ENCODE assay signal across 8 cellular contexts in the genomic region with DNA sequence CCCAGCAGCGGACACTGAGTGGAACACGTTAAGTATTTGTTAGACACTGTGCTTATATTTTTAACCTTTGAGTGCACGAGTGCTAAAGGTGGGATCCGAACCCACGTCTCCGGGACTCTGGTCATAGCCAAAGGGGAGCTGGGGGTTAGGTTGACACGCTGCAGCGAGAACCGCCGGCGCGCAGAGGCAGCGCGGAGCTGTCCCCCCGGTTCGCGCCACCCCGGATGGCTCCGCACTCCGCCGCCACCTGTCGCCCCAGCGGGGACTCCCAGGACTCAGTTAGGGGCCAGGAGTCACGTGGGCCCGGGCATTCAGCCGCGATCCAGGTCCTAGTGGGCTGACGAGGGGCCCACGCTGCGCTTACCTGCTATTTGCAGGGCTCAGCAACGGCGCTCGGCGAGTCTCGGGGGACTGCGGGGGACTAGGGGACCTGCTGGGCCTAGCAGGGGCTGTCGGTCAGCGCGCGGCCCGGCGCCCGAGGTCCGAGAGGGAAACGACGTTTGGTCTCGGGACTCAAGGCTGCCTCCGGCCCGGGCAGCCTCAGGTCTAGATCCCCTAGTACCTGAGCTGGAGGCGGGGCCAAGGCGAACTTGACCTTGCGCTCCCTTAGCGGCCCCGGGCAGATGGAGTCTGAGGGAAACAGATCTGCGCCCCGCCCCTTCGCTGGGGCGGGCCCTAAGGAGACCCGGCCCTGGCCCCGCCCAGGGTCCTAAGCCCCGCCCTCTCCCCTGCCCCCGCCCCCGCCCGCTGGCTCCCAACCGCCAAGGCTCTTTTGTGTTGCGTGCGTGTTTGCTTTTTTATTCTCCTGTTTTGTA. TPM values are rescaled to one million over a fixed set of nuclear protein-coding genes. Genes with fewer than 3 reads are reported as not detected.
DNase-seq lines count a peak whose midpoint lies in the region; ATAC-seq and TF ChIP-seq lines count a peak whose summit lies in the region.

Gene NMNAT3 (minus strand): TSS at position 632 of the 815 bp plus-strand sequence. CDS start 50,248 bp downstream, outside the sequence.

- H3K9me3 ChIP-seq in Loucy (ENCODE audit: insufficient read depth, low read depth, low read length), result no peaks in the 10 kb centered on the region

- H4K20me1 ChIP-seq in Loucy (ENCODE audit: insufficient read depth, low read length, poor library complexity, severe bottlenecking), result no peaks in the 10 kb centered on the region

- H3K27ac ChIP-seq in rectal smooth muscle tissue (ENCODE audit: low read depth, low read length) (peak within 1 kb of the TSS; percentile 58), urinary bladder (ENCODE audit: low read depth) (no peak within 1 kb of the TSS)

- H3K4me1 ChIP-seq in Loucy (ENCODE audit: insufficient read depth, low read length, poor library complexity, severe bottlenecking) (peaks cover 5% of the 10 kb centered on the region), rectal smooth muscle tissue (ENCODE audit: control insufficient read depth, insufficient read depth, low read length) (peaks cover 6% of the 10 kb centered on the region), urinary bladder (ENCODE audit: insufficient read depth) (no peaks in the 10 kb centered on the region)

- no peaks in the 10 kb centered on the region for H3K36me3 ChIP-seq in Loucy (ENCODE audit: insufficient read depth, low read length)
- no peaks in the 10 kb centered on the region for H3K36me3 ChIP-seq in rectal smooth muscle tissue (ENCODE audit: control insufficient read depth, insufficient read depth, low read length)
- no peaks in the 10 kb centered on the region for H3K36me3 ChIP-seq in urinary bladder (ENCODE audit: insufficient read depth)

- H3K79me2 ChIP-seq in Loucy (ENCODE audit: insufficient read depth, low read length), result no peaks in the 10 kb centered on the region

- 2% methylated on average over 67 of the region's 67 CpGs for WGBS in urinary bladder

- no peak for TF ChIP-seq CTCF in Loucy (conservative IDR thresholded peaks at IDR 0.05; ENCODE audit: low read length)

- peak within 1 kb of the TSS; percentile 58 for H3K4me2 ChIP-seq in Loucy (ENCODE audit: low read depth, low read length, poor library complexity, severe bottlenecking)

- H3K27me3 ChIP-seq in Loucy (ENCODE audit: insufficient read depth, low read length, poor library complexity, severe bottlenecking) (no peaks in the 10 kb centered on the region), rectal smooth muscle tissue (ENCODE audit: control insufficient read depth, insufficient read depth, low read length) (no peaks in the 10 kb centered on the region)

- no peaks in the 10 kb centered on the region for H3F3A ChIP-seq in Loucy (ENCODE audit: low read depth)

- peak; percentile 80 for DNase-seq in DMS53 treated with DMSO at 0.1 percent for 48 hours (lab: John Stamatoyannopoulos, UW; ENCODE audit: unreplicated experiment)
- peak; percentile 64 for DNase-seq in T follicular helper cell (ENCODE audit: low read depth)
- DNase-seq in anterior cingulate cortex (lab: John Stamatoyannopoulos, UW), result peak in 57 of 58 donors; percentile 16 to 83 (median 67)
- DNase-seq in hepatic stellate cell (ENCODE audit: low spot score), result peak; percentile 8

- ATAC-seq in GM21825 (IDR thresholded peaks at IDR 0.05; ENCODE audit: unreplicated experiment), result peak; percentile 98

- H3K4me3 ChIP-seq in Loucy (ENCODE audit: low read length, poor library complexity, severe bottlenecking) (peak within 1 kb of the TSS; percentile 79), rectal smooth muscle tissue (ENCODE audit: low read length) (peak within 1 kb of the TSS; percentile 97), urinary bladder (ENCODE audit: low read depth, low read length) (peak within 1 kb of the TSS; percentile 78)

- no peaks in the 10 kb centered on the region for H3K9me2 ChIP-seq in Loucy (replicated peaks; ENCODE audit: low read depth, low read length)

- peak within 1 kb of the TSS; percentile 88 for H2AFZ ChIP-seq in Loucy (ENCODE audit: low read length)

- peak within 1 kb of the TSS; percentile 70 for H3K9ac ChIP-seq in Loucy (ENCODE audit: low read depth, low read length, poor library complexity, severe bottlenecking)
- H3K9ac ChIP-seq in rectal smooth muscle tissue (ENCODE audit: low read length), result peak within 1 kb of the TSS; percentile 62

RNA-seq across cellular contexts. Expression of gene NMNAT3, which starts in this region (rescaled TPM):
- 7.5 TPM for total RNA-seq in urinary bladder
- polyA plus RNA-seq in urinary bladder, result 11.9 TPM

Comparison
In these comparisons a context has a peak if more than half of its experiments do, and no peak if none do; other contexts are left out.
1. DNase-seq: peak in every context shown above with its lines; median percentile 80 in DMS53 treated with DMSO at 0.1 percent for 48 hours; 67 in anterior cingulate cortex; 64 in T follicular helper cell; 8 in hepatic stellate cell.